ENCODE assay signal across 1 cellular context in the genomic region with DNA sequence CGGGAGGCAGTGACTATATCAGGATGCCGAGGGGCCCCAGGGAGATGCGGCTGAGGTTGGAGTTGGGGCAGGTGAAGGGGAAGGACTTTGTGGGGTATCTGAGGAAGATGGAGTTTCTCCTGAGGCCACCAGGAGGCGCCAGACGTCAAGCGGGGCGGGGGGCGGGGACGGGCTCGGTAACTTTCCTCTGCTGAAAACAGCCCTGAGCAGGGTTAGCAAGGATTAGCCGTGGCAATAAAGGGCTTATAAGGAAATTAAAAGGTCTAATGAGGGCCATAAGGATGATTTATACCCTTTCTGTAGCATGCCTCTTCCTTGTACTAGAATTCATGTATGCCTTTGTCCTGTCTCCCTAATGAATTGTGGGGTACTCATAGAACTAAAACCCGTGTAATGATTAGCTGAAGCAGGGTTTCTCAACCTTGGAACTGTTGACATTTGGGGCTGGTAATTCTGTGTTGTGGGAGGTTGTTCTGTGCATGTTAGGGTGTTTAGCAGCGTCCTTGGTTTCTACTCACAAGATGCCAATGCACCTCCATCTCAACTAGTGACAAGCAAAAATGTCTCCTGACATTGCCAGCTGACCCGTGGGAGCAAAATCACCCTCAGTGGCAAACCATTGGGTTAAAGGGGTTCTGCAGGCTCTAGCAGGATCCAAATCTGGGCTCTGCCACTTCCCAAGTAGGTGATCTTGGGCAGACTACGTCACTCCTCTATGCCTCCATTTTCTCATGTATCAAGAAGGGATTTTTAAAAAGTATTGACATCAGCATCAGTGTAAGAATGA.
TF ChIP-seq lines count a peak whose summit lies in the region.

No MANE protein-coding gene starts in this region.

TF ChIP-seq in HepG2, 621 proteins besides CTCF, POLR2A, EP300 and RAD21 (continued from another document and continues in another):
- TF ChIP-seq, protein P1, sequence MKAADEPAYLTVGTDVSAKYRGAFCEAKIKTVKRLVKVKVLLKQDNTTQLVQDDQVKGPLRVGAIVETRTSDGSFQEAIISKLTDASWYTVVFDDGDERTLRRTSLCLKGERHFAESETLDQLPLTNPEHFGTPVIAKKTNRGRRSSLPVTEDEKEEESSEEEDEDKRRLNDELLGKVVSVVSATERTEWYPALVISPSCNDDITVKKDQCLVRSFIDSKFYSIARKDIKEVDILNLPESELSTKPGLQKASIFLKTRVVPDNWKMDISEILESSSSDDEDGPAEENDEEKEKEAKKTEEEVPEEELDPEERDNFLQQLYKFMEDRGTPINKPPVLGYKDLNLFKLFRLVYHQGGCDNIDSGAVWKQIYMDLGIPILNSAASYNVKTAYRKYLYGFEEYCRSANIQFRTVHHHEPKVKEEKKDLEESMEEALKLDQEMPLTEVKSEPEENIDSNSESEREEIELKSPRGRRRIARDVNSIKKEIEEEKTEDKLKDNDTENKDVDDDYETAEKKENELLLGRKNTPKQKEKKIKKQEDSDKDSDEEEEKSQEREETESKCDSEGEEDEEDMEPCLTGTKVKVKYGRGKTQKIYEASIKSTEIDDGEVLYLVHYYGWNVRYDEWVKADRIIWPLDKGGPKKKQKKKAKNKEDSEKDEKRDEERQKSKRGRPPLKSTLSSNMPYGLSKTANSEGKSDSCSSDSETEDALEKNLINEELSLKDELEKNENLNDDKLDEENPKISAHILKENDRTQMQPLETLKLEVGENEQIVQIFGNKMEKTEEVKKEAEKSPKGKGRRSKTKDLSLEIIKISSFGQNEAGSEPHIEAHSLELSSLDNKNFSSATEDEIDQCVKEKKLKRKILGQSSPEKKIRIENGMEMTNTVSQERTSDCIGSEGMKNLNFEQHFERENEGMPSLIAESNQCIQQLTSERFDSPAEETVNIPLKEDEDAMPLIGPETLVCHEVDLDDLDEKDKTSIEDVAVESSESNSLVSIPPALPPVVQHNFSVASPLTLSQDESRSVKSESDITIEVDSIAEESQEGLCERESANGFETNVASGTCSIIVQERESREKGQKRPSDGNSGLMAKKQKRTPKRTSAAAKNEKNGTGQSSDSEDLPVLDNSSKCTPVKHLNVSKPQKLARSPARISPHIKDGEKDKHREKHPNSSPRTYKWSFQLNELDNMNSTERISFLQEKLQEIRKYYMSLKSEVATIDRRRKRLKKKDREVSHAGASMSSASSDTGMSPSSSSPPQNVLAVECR (CRISPR knock-in tag; IDR thresholded peaks at IDR 0.05; ENCODE audit: borderline replicate concordance) = peak; percentile 52; the same call in 1 of the 2 replicates
- TF ChIP-seq, protein P2, sequence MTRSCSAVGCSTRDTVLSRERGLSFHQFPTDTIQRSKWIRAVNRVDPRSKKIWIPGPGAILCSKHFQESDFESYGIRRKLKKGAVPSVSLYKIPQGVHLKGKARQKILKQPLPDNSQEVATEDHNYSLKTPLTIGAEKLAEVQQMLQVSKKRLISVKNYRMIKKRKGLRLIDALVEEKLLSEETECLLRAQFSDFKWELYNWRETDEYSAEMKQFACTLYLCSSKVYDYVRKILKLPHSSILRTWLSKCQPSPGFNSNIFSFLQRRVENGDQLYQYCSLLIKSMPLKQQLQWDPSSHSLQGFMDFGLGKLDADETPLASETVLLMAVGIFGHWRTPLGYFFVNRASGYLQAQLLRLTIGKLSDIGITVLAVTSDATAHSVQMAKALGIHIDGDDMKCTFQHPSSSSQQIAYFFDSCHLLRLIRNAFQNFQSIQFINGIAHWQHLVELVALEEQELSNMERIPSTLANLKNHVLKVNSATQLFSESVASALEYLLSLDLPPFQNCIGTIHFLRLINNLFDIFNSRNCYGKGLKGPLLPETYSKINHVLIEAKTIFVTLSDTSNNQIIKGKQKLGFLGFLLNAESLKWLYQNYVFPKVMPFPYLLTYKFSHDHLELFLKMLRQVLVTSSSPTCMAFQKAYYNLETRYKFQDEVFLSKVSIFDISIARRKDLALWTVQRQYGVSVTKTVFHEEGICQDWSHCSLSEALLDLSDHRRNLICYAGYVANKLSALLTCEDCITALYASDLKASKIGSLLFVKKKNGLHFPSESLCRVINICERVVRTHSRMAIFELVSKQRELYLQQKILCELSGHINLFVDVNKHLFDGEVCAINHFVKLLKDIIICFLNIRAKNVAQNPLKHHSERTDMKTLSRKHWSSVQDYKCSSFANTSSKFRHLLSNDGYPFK (CRISPR knock-in tag; IDR thresholded peaks at IDR 0.05; ENCODE audit: borderline replicate concordance) = no peak; the same call in 1 of the 2 replicates
- TF ChIP-seq, protein P3, sequence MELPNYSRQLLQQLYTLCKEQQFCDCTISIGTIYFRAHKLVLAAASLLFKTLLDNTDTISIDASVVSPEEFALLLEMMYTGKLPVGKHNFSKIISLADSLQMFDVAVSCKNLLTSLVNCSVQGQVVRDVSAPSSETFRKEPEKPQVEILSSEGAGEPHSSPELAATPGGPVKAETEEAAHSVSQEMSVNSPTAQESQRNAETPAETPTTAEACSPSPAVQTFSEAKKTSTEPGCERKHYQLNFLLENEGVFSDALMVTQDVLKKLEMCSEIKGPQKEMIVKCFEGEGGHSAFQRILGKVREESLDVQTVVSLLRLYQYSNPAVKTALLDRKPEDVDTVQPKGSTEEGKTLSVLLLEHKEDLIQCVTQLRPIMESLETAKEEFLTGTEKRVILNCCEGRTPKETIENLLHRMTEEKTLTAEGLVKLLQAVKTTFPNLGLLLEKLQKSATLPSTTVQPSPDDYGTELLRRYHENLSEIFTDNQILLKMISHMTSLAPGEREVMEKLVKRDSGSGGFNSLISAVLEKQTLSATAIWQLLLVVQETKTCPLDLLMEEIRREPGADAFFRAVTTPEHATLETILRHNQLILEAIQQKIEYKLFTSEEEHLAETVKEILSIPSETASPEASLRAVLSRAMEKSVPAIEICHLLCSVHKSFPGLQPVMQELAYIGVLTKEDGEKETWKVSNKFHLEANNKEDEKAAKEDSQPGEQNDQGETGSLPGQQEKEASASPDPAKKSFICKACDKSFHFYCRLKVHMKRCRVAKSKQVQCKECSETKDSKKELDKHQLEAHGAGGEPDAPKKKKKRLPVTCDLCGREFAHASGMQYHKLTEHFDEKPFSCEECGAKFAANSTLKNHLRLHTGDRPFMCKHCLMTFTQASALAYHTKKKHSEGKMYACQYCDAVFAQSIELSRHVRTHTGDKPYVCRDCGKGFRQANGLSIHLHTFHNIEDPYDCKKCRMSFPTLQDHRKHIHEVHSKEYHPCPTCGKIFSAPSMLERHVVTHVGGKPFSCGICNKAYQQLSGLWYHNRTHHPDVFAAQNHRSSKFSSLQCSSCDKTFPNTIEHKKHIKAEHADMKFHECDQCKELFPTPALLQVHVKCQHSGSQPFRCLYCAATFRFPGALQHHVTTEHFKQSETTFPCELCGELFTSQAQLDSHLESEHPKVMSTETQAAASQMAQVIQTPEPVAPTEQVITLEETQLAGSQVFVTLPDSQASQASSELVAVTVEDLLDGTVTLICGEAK (IDR thresholded peaks at IDR 0.05) = no peak
- TF ChIP-seq, protein P3 (CRISPR knock-in tag; IDR thresholded peaks at IDR 0.05) = no peak
- TF ChIP-seq ZNF724P (CRISPR knock-in tag; IDR thresholded peaks at IDR 0.05; ENCODE audit: borderline replicate concordance) = no peak
- 0 out of 2 replicates have a peak, but pooled peaks have one; percentile 46 for TF ChIP-seq ZNF225 (CRISPR knock-in tag; IDR thresholded peaks at IDR 0.05)
- TF ChIP-seq, protein P4, sequence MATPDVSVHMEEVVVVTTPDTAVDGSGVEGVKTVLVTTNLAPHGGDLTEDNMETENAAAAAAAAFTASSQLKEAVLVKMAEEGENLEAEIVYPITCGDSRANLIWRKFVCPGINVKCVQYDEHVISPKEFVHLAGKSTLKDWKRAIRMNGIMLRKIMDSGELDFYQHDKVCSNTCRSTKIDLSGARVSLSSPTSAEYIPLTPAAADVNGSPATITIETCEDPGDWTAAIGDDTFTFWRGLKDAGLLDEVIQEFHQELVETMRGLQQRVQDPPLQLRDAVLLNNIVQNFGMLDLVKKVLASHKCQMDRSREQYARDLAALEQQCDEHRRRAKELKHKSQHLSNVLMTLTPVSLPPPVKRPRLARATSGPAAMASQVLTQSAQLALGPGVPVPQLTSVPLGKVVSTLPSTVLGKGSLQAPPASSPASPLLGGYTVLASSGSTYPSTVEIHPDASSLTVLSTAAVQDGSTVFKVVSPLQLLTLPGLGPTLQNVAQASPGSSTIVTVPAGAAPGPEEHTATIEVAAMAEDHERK (CRISPR knock-in tag; IDR thresholded peaks at IDR 0.05; ENCODE audit: low read depth) = no peak
- TF ChIP-seq ZNF652 (CRISPR knock-in tag; IDR thresholded peaks at IDR 0.05; ENCODE audit: borderline replicate concordance, low read depth) = no peak
- peak; percentile 75 for TF ChIP-seq CREM (IDR thresholded peaks at IDR 0.05)
- TF ChIP-seq CREM (CRISPR knock-in tag; IDR thresholded peaks at IDR 0.05) = no peak
- TF ChIP-seq SPEN (CRISPR knock-in tag; IDR thresholded peaks at IDR 0.05; ENCODE audit: low read depth) = peak; percentile 74
- TF ChIP-seq, protein P5, sequence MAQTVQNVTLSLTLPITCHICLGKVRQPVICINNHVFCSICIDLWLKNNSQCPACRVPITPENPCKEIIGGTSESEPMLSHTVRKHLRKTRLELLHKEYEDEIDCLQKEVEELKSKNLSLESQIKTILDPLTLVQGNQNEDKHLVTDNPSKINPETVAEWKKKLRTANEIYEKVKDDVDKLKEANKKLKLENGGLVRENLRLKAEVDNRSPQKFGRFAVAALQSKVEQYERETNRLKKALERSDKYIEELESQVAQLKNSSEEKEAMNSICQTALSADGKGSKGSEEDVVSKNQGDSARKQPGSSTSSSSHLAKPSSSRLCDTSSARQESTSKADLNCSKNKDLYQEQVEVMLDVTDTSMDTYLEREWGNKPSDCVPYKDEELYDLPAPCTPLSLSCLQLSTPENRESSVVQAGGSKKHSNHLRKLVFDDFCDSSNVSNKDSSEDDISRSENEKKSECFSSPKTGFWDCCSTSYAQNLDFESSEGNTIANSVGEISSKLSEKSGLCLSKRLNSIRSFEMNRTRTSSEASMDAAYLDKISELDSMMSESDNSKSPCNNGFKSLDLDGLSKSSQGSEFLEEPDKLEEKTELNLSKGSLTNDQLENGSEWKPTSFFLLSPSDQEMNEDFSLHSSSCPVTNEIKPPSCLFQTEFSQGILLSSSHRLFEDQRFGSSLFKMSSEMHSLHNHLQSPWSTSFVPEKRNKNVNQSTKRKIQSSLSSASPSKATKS (CRISPR knock-in tag; IDR thresholded peaks at IDR 0.05) = 0 out of 2 replicates have a peak, but pooled peaks have one; percentile 82
- TF ChIP-seq, protein P6, sequence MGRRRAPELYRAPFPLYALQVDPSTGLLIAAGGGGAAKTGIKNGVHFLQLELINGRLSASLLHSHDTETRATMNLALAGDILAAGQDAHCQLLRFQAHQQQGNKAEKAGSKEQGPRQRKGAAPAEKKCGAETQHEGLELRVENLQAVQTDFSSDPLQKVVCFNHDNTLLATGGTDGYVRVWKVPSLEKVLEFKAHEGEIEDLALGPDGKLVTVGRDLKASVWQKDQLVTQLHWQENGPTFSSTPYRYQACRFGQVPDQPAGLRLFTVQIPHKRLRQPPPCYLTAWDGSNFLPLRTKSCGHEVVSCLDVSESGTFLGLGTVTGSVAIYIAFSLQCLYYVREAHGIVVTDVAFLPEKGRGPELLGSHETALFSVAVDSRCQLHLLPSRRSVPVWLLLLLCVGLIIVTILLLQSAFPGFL (CRISPR knock-in tag; IDR thresholded peaks at IDR 0.05) = no peak
- TF ChIP-seq NR1H2 (CRISPR knock-in tag; IDR thresholded peaks at IDR 0.05; ENCODE audit: borderline replicate concordance, low read depth) = no peak
- no peak; the same call in 1 of the 2 replicates for TF ChIP-seq TBX3 (IDR thresholded peaks at IDR 0.05; ENCODE audit: borderline replicate concordance)
- peak; percentile 79 for TF ChIP-seq YEATS4 (CRISPR knock-in tag; IDR thresholded peaks at IDR 0.05; ENCODE audit: borderline replicate concordance)
- TF ChIP-seq RARG (CRISPR knock-in tag; IDR thresholded peaks at IDR 0.05; ENCODE audit: low read depth) = 0 out of 2 replicates have a peak, but pooled peaks have one; percentile 29
- TF ChIP-seq PCBP1 (IDR thresholded peaks at IDR 0.05; ENCODE audit: borderline replicate concordance, low read depth, low read length) = no peak
- TF ChIP-seq KAT2B (IDR thresholded peaks at IDR 0.05; ENCODE audit: borderline replicate concordance, low read depth, low read length) = no peak
- TF ChIP-seq REL (CRISPR knock-in tag; conservative IDR thresholded peaks at IDR 0.05) = no peak
- TF ChIP-seq SP2 (CRISPR knock-in tag; IDR thresholded peaks at IDR 0.05) = no peak
- TF ChIP-seq, protein P7, sequence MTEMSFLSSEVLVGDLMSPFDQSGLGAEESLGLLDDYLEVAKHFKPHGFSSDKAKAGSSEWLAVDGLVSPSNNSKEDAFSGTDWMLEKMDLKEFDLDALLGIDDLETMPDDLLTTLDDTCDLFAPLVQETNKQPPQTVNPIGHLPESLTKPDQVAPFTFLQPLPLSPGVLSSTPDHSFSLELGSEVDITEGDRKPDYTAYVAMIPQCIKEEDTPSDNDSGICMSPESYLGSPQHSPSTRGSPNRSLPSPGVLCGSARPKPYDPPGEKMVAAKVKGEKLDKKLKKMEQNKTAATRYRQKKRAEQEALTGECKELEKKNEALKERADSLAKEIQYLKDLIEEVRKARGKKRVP (CRISPR knock-in tag; IDR thresholded peaks at IDR 0.05) = peak in 1 of 2 experiments; percentile 29; a peak in 1 of 4 replicates
- 0 out of 2 replicates have a peak, but pooled peaks have one; percentile 31 for TF ChIP-seq HNRNPUL1 (IDR thresholded peaks at IDR 0.05; ENCODE audit: low read depth, low read length)
- no peak for TF ChIP-seq ZNF678 (CRISPR knock-in tag; IDR thresholded peaks at IDR 0.05)
- no peak for TF ChIP-seq ZNF768 (CRISPR knock-in tag; IDR thresholded peaks at IDR 0.05)
- no peak for TF ChIP-seq BORCS8-MEF2B (CRISPR knock-in tag; IDR thresholded peaks at IDR 0.05)
- TF ChIP-seq ZNF296 (CRISPR knock-in tag; conservative IDR thresholded peaks at IDR 0.05) = no peak; the same call in 1 of the 2 replicates
- no peak for TF ChIP-seq ZFYVE20 (CRISPR knock-in tag; IDR thresholded peaks at IDR 0.05; ENCODE audit: borderline replicate concordance, low read depth)
- TF ChIP-seq ONECUT2 (CRISPR knock-in tag; IDR thresholded peaks at IDR 0.05) = 0 out of 2 replicates have a peak, but pooled peaks have one; percentile 9
- no peak; the same call in 1 of the 2 replicates for TF ChIP-seq ZNF333 (CRISPR knock-in tag; IDR thresholded peaks at IDR 0.05; ENCODE audit: borderline replicate concordance)
